15 cellular contexts compared by ENCODE assay signal in the genomic region with DNA sequence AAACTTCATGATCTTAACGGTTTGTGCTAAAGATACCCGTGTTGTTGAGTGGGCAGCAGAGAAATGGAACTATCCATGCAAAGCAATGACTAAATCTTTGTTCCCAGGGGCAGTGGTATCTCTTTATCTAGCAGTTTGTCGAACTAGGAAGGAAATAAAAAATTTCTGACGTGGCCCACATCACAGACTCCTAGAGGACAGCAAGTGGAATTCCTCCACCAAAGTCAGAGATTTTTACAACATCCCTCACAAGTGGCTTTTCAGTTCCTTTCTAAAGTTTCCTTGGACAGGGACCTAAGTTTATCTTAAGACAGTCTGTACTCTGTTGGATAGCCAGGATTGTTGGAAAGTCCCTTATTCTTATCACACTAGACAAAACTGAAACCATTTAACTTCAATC.
DNase-seq lines count a peak whose midpoint lies in the region; ATAC-seq and TF ChIP-seq lines count a peak whose summit lies in the region.
"Had no signal": no experiment of that assay in that cellular context is flagged by ENCODE, and none has a peak within 500 bp of the region (broad histone marks: within the 10 kb centered on the region; RNA-seq: fewer than 3 reads in every experiment).

No MANE protein-coding gene starts in this region.

- no peak overlapping the region for H3K27ac Mint-ChIP-seq in activated naive CD8-positive, alpha-beta T cell treated with anti-CD3 and anti-CD28 coated beads, Interleukin-2, amount 50 U/mL, for 24 hours
- H3K27ac Mint-ChIP-seq: B cell had no signal

- TF ChIP-seq CTCF in psoas muscle (IDR thresholded peaks at IDR 0.05) (no peak), uterus (IDR thresholded peaks at IDR 0.05) (no peak)

- H3K4me3 Mint-ChIP-seq in activated naive CD8-positive, alpha-beta T cell treated with anti-CD3 and anti-CD28 coated beads, Interleukin-2, amount 50 U/mL, for 24 hours: no peak overlapping the region
- H3K4me3 Mint-ChIP-seq: B cell had no signal

- 53 to 66% (median 61%) methylated on average over 4 of the region's 4 CpGs for WGBS in psoas muscle, 3 donors

- no peaks in the 10 kb centered on the region for H3K36me3 ChIP-seq in psoas muscle (ENCODE audit: insufficient read depth in 1 of 2, low read depth in 1 of 2)
- no peaks in the 10 kb centered on the region for H3K36me3 ChIP-seq in uterus

- H3K4me1 Mint-ChIP-seq in activated naive CD8-positive, alpha-beta T cell treated with anti-CD3 and anti-CD28 coated beads, Interleukin-2, amount 50 U/mL, for 24 hours: no peaks in the 10 kb centered on the region
- H3K4me1 Mint-ChIP-seq: B cell had no signal

- H3K9me3 ChIP-seq in psoas muscle (no peaks in the 10 kb centered on the region), uterus (no peaks in the 10 kb centered on the region)

- H3K36me3 Mint-ChIP-seq in activated naive CD8-positive, alpha-beta T cell treated with anti-CD3 and anti-CD28 coated beads, Interleukin-2, amount 50 U/mL, for 24 hours (ENCODE audit: low read depth): peaks cover 2% of the 10 kb centered on the region

- H3K27me3 ChIP-seq in psoas muscle (ENCODE audit: insufficient read depth in 3 of 3, low read length in 2 of 3) (no peaks in the 10 kb centered on the region), uterus (no peaks in the 10 kb centered on the region)
- H3K27me3 ChIP-seq: foreskin keratinocyte had no signal

- H3K4me1 ChIP-seq in psoas muscle (no peaks in the 10 kb centered on the region), uterus (peaks cover 0 to 3% of the 10 kb centered on the region in 2 donors)

- ATAC-seq in left cardiac atrium (peak; percentile 32 to 39), psoas muscle (peak in 1 of 4 donors; percentile 41), GM21825 (IDR thresholded peaks at IDR 0.05; ENCODE audit: unreplicated experiment) (no peak)
- ATAC-seq in activated naive CD8-positive, alpha-beta T cell treated with anti-CD3 and anti-CD28 coated beads, Interleukin-2, amount 50 U/mL, for 24 hours: no peak
- ATAC-seq: foreskin keratinocyte had no signal

- no peak for TF ChIP-seq POLR2A in uterus (IDR thresholded peaks at IDR 0.05)

- DNase-seq in caudate nucleus (lab: John Stamatoyannopoulos, UW) (no peak), left cardiac atrium (no peak), psoas muscle (no peak), uterus (no peak), GM19240 (ENCODE audit: insufficient read length, low spot score) (no peak)
- no peak for DNase-seq in activated naive CD8-positive, alpha-beta T cell treated with anti-CD3 and anti-CD28 coated beads, Interleukin-2, amount 50 U/mL, for 24 hours
- DNase-seq: effector CD8-positive, alpha-beta T cell; foreskin keratinocyte; Karpas-422; NCI-H446 treated with DMSO at 0.1 percent for 48 hours; nucleus accumbens; SIG-M5; T-helper 2 cell had no signal

- H3K9me3 Mint-ChIP-seq in activated naive CD8-positive, alpha-beta T cell treated with anti-CD3 and anti-CD28 coated beads, Interleukin-2, amount 50 U/mL, for 24 hours: no peaks in the 10 kb centered on the region

- no peaks in the 10 kb centered on the region for H3K27me3 Mint-ChIP-seq in activated naive CD8-positive, alpha-beta T cell treated with anti-CD3 and anti-CD28 coated beads, Interleukin-2, amount 50 U/mL, for 24 hours
- H3K27me3 Mint-ChIP-seq: B cell had no signal

- intact Hi-C loops in left cardiac atrium (cut with DNase I) (no loop called here), psoas muscle (cut with DNase I) (no loop called here), uterus (cut with DNase I; ENCODE audit: low total_unique reads) (no loop called here)

- H3K27ac ChIP-seq in caudate nucleus (ENCODE audit: low read depth, low read length): peak overlapping the region; percentile 95
- peak overlapping the region; percentile 67 for H3K27ac ChIP-seq in psoas muscle
- H3K27ac ChIP-seq in uterus: peak overlapping the region; percentile 56 to 84
- H3K27ac ChIP-seq: foreskin keratinocyte had no signal

- H3K4me3 ChIP-seq in psoas muscle (peak overlapping the region; percentile 56), uterus (no peak overlapping the region)

Comparison
In these comparisons a context has a peak if more than half of its experiments do, and no peak if none do; other contexts are left out.
1. ATAC-seq: peak in left cardiac atrium (2 of 2); none in GM21825 (single experiment) and activated naive CD8-positive, alpha-beta T cell treated with anti-CD3 and anti-CD28 coated beads, Interleukin-2, amount 50 U/mL, for 24 hours (single experiment).
2. Peak in every context shown above with its lines, with median percentiles within 50 percentile points of each other: H3K27ac ChIP-seq.